In the genomic region with DNA sequence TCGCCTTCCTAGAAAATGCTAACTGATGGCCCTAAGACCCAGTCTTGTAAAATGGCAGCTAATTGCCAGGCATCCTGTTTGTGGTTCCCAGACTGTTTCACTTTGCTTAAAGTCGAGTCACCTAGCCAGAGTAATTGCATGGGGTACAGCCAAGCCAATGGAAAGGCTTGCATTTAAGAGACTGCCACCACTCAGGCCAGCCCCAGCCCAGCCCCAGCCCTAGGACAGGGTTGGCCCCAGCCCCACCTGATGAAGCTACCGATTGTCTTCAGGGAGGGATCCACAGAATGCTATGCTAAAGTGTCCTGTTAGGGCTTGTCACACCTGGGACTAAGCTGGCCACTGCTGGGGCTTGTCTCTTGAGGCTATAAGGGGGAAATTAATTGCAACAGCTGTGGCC, we compare ENCODE assay signal across 20 cellular contexts.
DNase-seq lines count a peak whose midpoint lies in the region; ATAC-seq and TF ChIP-seq lines count a peak whose summit lies in the region.
"Had no signal": no experiment of that assay in that cellular context is flagged by ENCODE, and none has a peak within 500 bp of the region (broad histone marks: within the 10 kb centered on the region; RNA-seq: fewer than 3 reads in every experiment).

No MANE protein-coding gene starts in this region.

- TF ChIP-seq CTCF in esophagus muscularis mucosa (IDR thresholded peaks at IDR 0.05), result no peak

- H3K4me3 Mint-ChIP-seq in stimulated activated naive CD8-positive, alpha-beta T cell treated with anti-CD3 and anti-CD28 coated beads, Interleukin-15, amount 100 ng/mL, for 72 hours, result no peak overlapping the region

- H3K27ac ChIP-seq in esophagus muscularis mucosa (replicated peaks in 1 of 4), result no peak overlapping the region

- peaks cover 8% of the 10 kb centered on the region for H3K4me1 Mint-ChIP-seq in stimulated activated naive CD8-positive, alpha-beta T cell treated with anti-CD3 and anti-CD28 coated beads, Interleukin-15, amount 100 ng/mL, for 72 hours

- WGBS in esophagus muscularis mucosa, result 83% methylated on average over 2 of the region's 3 CpGs

- no peaks in the 10 kb centered on the region for H3K27me3 Mint-ChIP-seq in stimulated activated naive CD8-positive, alpha-beta T cell treated with anti-CD3 and anti-CD28 coated beads, Interleukin-15, amount 100 ng/mL, for 72 hours

- intact Hi-C loops in esophagus muscularis mucosa (cut with DNase I), result no loop called here

- peak; percentile 42 for ATAC-seq in stimulated activated naive CD8-positive, alpha-beta T cell treated with anti-CD3 and anti-CD28 coated beads, Interleukin-15, amount 100 ng/mL, for 72 hours
- ATAC-seq in stimulated activated naive CD8-positive, alpha-beta T cell treated with anti-CD3 and anti-CD28 coated beads, Interleukin-15, Interleukin-2, amounts not matched to agents 100 U/mL and 50 U/mL, for 24 hours, result no peak
- no peak for ATAC-seq in HG02763 (IDR thresholded peaks at IDR 0.05; ENCODE audit: unreplicated experiment)
- ATAC-seq: PC-3 had no signal

- H3K27me3 ChIP-seq in esophagus muscularis mucosa, result no peaks in the 10 kb centered on the region
- H3K27me3 ChIP-seq: BE2C had no signal

- no peaks in the 10 kb centered on the region for H3K36me3 ChIP-seq in esophagus muscularis mucosa
- H3K36me3 ChIP-seq: BE2C had no signal

- peaks cover 0 to 13% (median 11%) of the 10 kb centered on the region in 4 donors for H3K4me1 ChIP-seq in esophagus muscularis mucosa
- H3K4me1 ChIP-seq: BE2C had no signal

- peaks cover 19 to 22% of the 10 kb centered on the region in 2 donors for H3K9me3 Mint-ChIP-seq in stimulated activated naive CD8-positive, alpha-beta T cell treated with anti-CD3 and anti-CD28 coated beads, Interleukin-15, amount 100 ng/mL, for 72 hours

- TF ChIP-seq POLR2A in esophagus muscularis mucosa (IDR thresholded peaks at IDR 0.05; ENCODE audit: low read depth), result no peak

- no peak for TF ChIP-seq EP300 in esophagus muscularis mucosa (IDR thresholded peaks at IDR 0.05)

- no peaks in the 10 kb centered on the region for H3K9me3 ChIP-seq in esophagus muscularis mucosa
- H3K9me3 ChIP-seq: BE2C, SK-N-SH had no signal

- DNase-seq in NCI-H1105 treated with DMSO at 0.1 percent for 48 hours (lab: John Stamatoyannopoulos, UW) (peak; percentile 14), NCI-H1105 (lab: John Stamatoyannopoulos, UW) (no peak), esophagus muscularis mucosa (ENCODE audit: extremely low spot score) (peak; percentile 53), NCI-H2196 (lab: John Stamatoyannopoulos, UW; ENCODE audit: unreplicated experiment) (no peak), SW 1271 (lab: John Stamatoyannopoulos, UW) (no peak)
- DNase-seq in stimulated activated naive CD8-positive, alpha-beta T cell treated with anti-CD3 and anti-CD28 coated beads, Interleukin-15, amount 100 ng/mL, for 72 hours, result no peak
- DNase-seq in stimulated activated naive CD8-positive, alpha-beta T cell treated with anti-CD3 and anti-CD28 coated beads, Interleukin-15, Interleukin-2, amounts not matched to agents 100 U/mL and 50 U/mL, for 24 hours, result no peak
- DNase-seq: 8988T; ACHN; BE2C; Calu3; Karpas-422; NCI-H1436 treated with DMSO at 0.1 percent for 48 hours; NCI-H187 treated with DMSO at 0.1 percent for 48 hours; NCI-H2171; NCI-H748 treated with DMSO at 0.1 percent for 48 hours; NK-92 treated with Interleukin-12 subunit alpha and Interleukin-12 subunit beta, amount 100 ng/mL, for 24 hours; PC-3; SK-N-SH had no signal

- H3K4me3 ChIP-seq in esophagus muscularis mucosa, result no peak overlapping the region

- no peak overlapping the region for H3K27ac Mint-ChIP-seq in stimulated activated naive CD8-positive, alpha-beta T cell treated with anti-CD3 and anti-CD28 coated beads, Interleukin-15, amount 100 ng/mL, for 72 hours

Comparison
In these comparisons a context has a peak if more than half of its experiments do, and no peak if none do; other contexts are left out.
1. DNase-seq: peak in NCI-H1105 treated with DMSO at 0.1 percent for 48 hours (single experiment) and esophagus muscularis mucosa (single experiment); none in NCI-H1105 (single experiment), stimulated activated naive CD8-positive, alpha-beta T cell treated with anti-CD3 and anti-CD28 coated beads, Interleukin-15, amount 100 ng/mL, for 72 hours (0 of 2), stimulated activated naive CD8-positive, alpha-beta T cell treated with anti-CD3 and anti-CD28 coated beads, Interleukin-15, Interleukin-2, amounts not matched to agents 100 U/mL and 50 U/mL, for 24 hours (single experiment), NCI-H2196 (single experiment) and SW 1271 (0 of 2).